Comparison of ENCODE assay signal across 8 cellular contexts in genomic region chr3:104273046-104273649, GRCh38.
DNase-seq lines count a peak whose midpoint lies in the region; ATAC-seq lines count a peak whose summit lies in the region.

No MANE protein-coding gene starts in this region.

- ATAC-seq in GM19351 (IDR thresholded peaks at IDR 0.05; ENCODE audit: unreplicated experiment) (peak; percentile 71), GM19328 (IDR thresholded peaks at IDR 0.05; ENCODE audit: unreplicated experiment) (no peak), HG03520 (IDR thresholded peaks at IDR 0.05; ENCODE audit: unreplicated experiment) (no peak), GM18517 (IDR thresholded peaks at IDR 0.05; ENCODE audit: unreplicated experiment) (no peak)

- peak; percentile 26 for DNase-seq in AG20443 (ENCODE audit: low spot score)
- DNase-seq in NCI-H1105 (lab: John Stamatoyannopoulos, UW): peak; percentile 9
- peak; percentile 11 for DNase-seq in amniotic stem cell (lab: John Stamatoyannopoulos, UW)
- DNase-seq in lung microvascular endothelial cell (ENCODE audit: low read depth in 2 of 2): peak; percentile 41 to 51
